ENCODE assay signal across 10 cellular contexts in genomic region chr1:226644541-226645176, GRCh38.
DNase-seq lines count a peak whose midpoint lies in the region; ATAC-seq and TF ChIP-seq lines count a peak whose summit lies in the region.
"Had no signal": no experiment of that assay in that cellular context is flagged by ENCODE, and none has a peak within 500 bp of the region (broad histone marks: within the 10 kb centered on the region; RNA-seq: fewer than 3 reads in every experiment).

No MANE protein-coding gene starts in this region.

- no peaks in the 10 kb centered on the region for H3K9me3 Mint-ChIP-seq in activated T-cell treated with anti-CD3 and anti-CD28 coated beads, Interleukin-2, amount 50 U/mL, for 4 hours

- H3K27me3 Mint-ChIP-seq in activated T-cell treated with anti-CD3 and anti-CD28 coated beads, Interleukin-2, amount 50 U/mL, for 4 hours (ENCODE audit: low read depth), result no peaks in the 10 kb centered on the region

- H3K36me3 ChIP-seq in left lung (peaks cover 4 to 78% of the 10 kb centered on the region in 2 donors), aorta (ENCODE audit: control insufficient read depth in 1 of 2, insufficient read depth in 2 of 2, low read length in 1 of 2) (no peaks in the 10 kb centered on the region), gastroesophageal sphincter (peaks cover 0 to 83% of the 10 kb centered on the region in 2 donors)

- peaks cover 63% of the 10 kb centered on the region for H3K4me1 Mint-ChIP-seq in activated T-cell treated with anti-CD3 and anti-CD28 coated beads, Interleukin-2, amount 50 U/mL, for 4 hours (ENCODE audit: low read depth)

- H3K4me3 Mint-ChIP-seq in activated T-cell treated with anti-CD3 and anti-CD28 coated beads, Interleukin-2, amount 50 U/mL, for 4 hours, result no peak overlapping the region

- peak; percentile 47 for DNase-seq in stimulated activated CD4-positive, alpha-beta T cell treated with anti-CD3 and anti-CD28 coated beads, Interleukin-4, amount 100 ng/mL, for 1 hour
- DNase-seq in stimulated activated CD4-positive, alpha-beta T cell treated with anti-CD3 and anti-CD28 coated beads, Interleukin-2, amount 100 ng/mL, for 48 hours, result no peak
- DNase-seq in activated T-cell treated with anti-CD3 and anti-CD28 coated beads, Interleukin-2, amount 50 U/mL, for 4 hours, result no peak
- DNase-seq in left lung (peak; percentile 31 to 65), aorta (peak; percentile 38 to 63), caudate nucleus (lab: John Stamatoyannopoulos, UW) (no peak), GM19240 (ENCODE audit: insufficient read length, low spot score) (no peak)
- DNase-seq: NCI-H526 had no signal

- H3K4me3 ChIP-seq in left lung (no peak overlapping the region), aorta (ENCODE audit: low read length in 2 of 2) (no peak overlapping the region), gastroesophageal sphincter (no peak overlapping the region)
- H3K4me3 ChIP-seq: prostate gland had no signal

- peak overlapping the region in 1 of 2 donors; percentile 65 for H3K27ac ChIP-seq in left lung
- H3K27ac ChIP-seq in aorta (ENCODE audit: low read depth in 1 of 2, low read length in 2 of 2), result no peak overlapping the region
- peak overlapping the region in 2 of 4 donors; percentile 84 to 87 for H3K27ac ChIP-seq in gastroesophageal sphincter
- no peak overlapping the region for H3K27ac ChIP-seq in caudate nucleus (ENCODE audit: low read depth, low read length)

- H3K9me3 ChIP-seq in left lung, result no peaks in the 10 kb centered on the region
- no peaks in the 10 kb centered on the region for H3K9me3 ChIP-seq in aorta (ENCODE audit: control insufficient read depth, low read length)
- no peaks in the 10 kb centered on the region for H3K9me3 ChIP-seq in gastroesophageal sphincter
- H3K9me3 ChIP-seq: prostate gland had no signal

- no peak for TF ChIP-seq POLR2A in gastroesophageal sphincter (IDR thresholded peaks at IDR 0.05)

- peaks cover 5 to 30% of the 10 kb centered on the region in 2 donors for H3K4me1 ChIP-seq in left lung
- no peaks in the 10 kb centered on the region for H3K4me1 ChIP-seq in aorta (ENCODE audit: control insufficient read depth in 1 of 2, insufficient read depth in 2 of 2, low read length in 2 of 2)
- H3K4me1 ChIP-seq in gastroesophageal sphincter, result peaks cover 0 to 54% (median 2%) of the 10 kb centered on the region in 3 donors

- intact Hi-C loops in left lung (cut with DNase I) (loop anchor here in 1 of 2 donors (10.0 kb wide), 1 partner anchor 90 kb away; the partner anchor contains the start of gene ITPKB), aorta (cut with DNase I) (no loop called here)

- no peak for TF ChIP-seq CTCF in left lung (IDR thresholded peaks at IDR 0.05)
- TF ChIP-seq CTCF in gastroesophageal sphincter (IDR thresholded peaks at IDR 0.05), result no peak

- 89 to 95% methylated on average over 10 of the region's 10 CpGs for WGBS in aorta, 2 donors
- WGBS in gastroesophageal sphincter (ENCODE audit: low coverage in 1 of 2), 2 donors, result 65% methylated on average over 7 of the region's 10 CpGs; no CpG with 5 or more reads in 1 of the 2 donors

- ATAC-seq in activated T-cell treated with anti-CD3 and anti-CD28 coated beads, Interleukin-2, amount 50 U/mL, for 4 hours, result peak; percentile 43 to 56
- ATAC-seq in left lung (no peak), aorta (ENCODE audit: low FRiP score) (no peak), gastroesophageal sphincter (no peak)

- H3K27me3 ChIP-seq in left lung, result no peaks in the 10 kb centered on the region
- no peaks in the 10 kb centered on the region for H3K27me3 ChIP-seq in aorta (ENCODE audit: control insufficient read depth in 1 of 2, insufficient read depth in 2 of 2, low read length in 1 of 2)
- H3K27me3 ChIP-seq in gastroesophageal sphincter, result no peaks in the 10 kb centered on the region

- peaks cover 13% of the 10 kb centered on the region for H3K36me3 Mint-ChIP-seq in activated T-cell treated with anti-CD3 and anti-CD28 coated beads, Interleukin-2, amount 50 U/mL, for 4 hours (ENCODE audit: insufficient read depth)

- TF ChIP-seq EP300 in gastroesophageal sphincter (IDR thresholded peaks at IDR 0.05), result no peak

Comparison
In these comparisons a context has a peak if more than half of its experiments do, and no peak if none do; other contexts are left out.
1. DNase-seq: peak in stimulated activated CD4-positive, alpha-beta T cell treated with anti-CD3 and anti-CD28 coated beads, Interleukin-4, amount 100 ng/mL, for 1 hour (single experiment), left lung (2 of 2) and aorta (2 of 2); none in stimulated activated CD4-positive, alpha-beta T cell treated with anti-CD3 and anti-CD28 coated beads, Interleukin-2, amount 100 ng/mL, for 48 hours (0 of 2), activated T-cell treated with anti-CD3 and anti-CD28 coated beads, Interleukin-2, amount 50 U/mL, for 4 hours (single experiment), caudate nucleus (0 of 61) and GM19240 (single experiment).
2. ATAC-seq: peak in activated T-cell treated with anti-CD3 and anti-CD28 coated beads, Interleukin-2, amount 50 U/mL, for 4 hours (2 of 2); none in left lung (single experiment), aorta (single experiment) and gastroesophageal sphincter (single experiment).